Comparison of ENCODE assay signal across 8 cellular contexts in genomic region chr3:122415762-122416654, GRCh38. TPM values are rescaled to one million over a fixed set of nuclear protein-coding genes. Genes with fewer than 3 reads are reported as not detected.
DNase-seq lines count a peak whose midpoint lies in the region; ATAC-seq and TF ChIP-seq lines count a peak whose summit lies in the region.

WDR5B (minus strand) TSS chr3:122416062; CDS start chr3:122415528, 534 bp downstream.

- H3K4me3 ChIP-seq in GM12875 (ENCODE audit: low read depth, low read length) (peak within 1 kb of the TSS; percentile 54), Peyer's patch (peak within 1 kb of the TSS; percentile 46 to 84 (median 68)), adipocyte (ENCODE audit: low read length) (peak within 1 kb of the TSS; percentile 100)

- peak within 1 kb of the TSS; percentile 95 for H3K9ac ChIP-seq in adipocyte (ENCODE audit: low read length)

- H3K9me3 ChIP-seq in Peyer's patch = no peaks in the 10 kb centered on the region
- no peaks in the 10 kb centered on the region for H3K9me3 ChIP-seq in adipocyte (ENCODE audit: control insufficient read depth, low read length)

- intact Hi-C loops in left ventricle myocardium superior (cut with micrococcal nuclease) = no loop called here

- TF ChIP-seq CTCF in GM12875 (IDR thresholded peaks at IDR 0.05; ENCODE audit: borderline replicate concordance, insufficient read depth, low read depth, low read length) (no peak), Peyer's patch (IDR thresholded peaks at IDR 0.05) (peak in 3 of 6 experiments; percentile 5 to 25 (median 22))

- TF ChIP-seq POLR2A in Peyer's patch (IDR thresholded peaks at IDR 0.05) = peak; percentile 74 to 88

- H3K27me3 ChIP-seq in Peyer's patch (no peaks in the 10 kb centered on the region), adipocyte (replicated peaks; ENCODE audit: control insufficient read depth, insufficient read depth, low read length) (no peaks in the 10 kb centered on the region)

- DNase-seq in Peyer's patch = peak; percentile 95 to 99 (median 98)
- peak; percentile 99 for DNase-seq in adipocyte (ENCODE audit: low read depth)
- peak; percentile 97 for DNase-seq in left ventricle myocardium superior
- DNase-seq in renal cortical epithelial cell (ENCODE audit: low read depth) = peak; percentile 95
- DNase-seq in stimulated activated naive CD4-positive, alpha-beta T cell treated with Interleukin-2 at 50 U/mL for 16 hours (lab: John Stamatoyannopoulos, UW) = no peak
- DNase-seq in kidney glomerular epithelial cell (lab: John Stamatoyannopoulos, UW) = no peak

- peak; percentile 87 for ATAC-seq in HG02678 (IDR thresholded peaks at IDR 0.05; ENCODE audit: unreplicated experiment)
- peak; percentile 97 for ATAC-seq in left ventricle myocardium superior

- H3K36me3 ChIP-seq in Peyer's patch (peaks cover 0 to 7% (median 0%) of the 10 kb centered on the region in 3 donors), adipocyte (ENCODE audit: control insufficient read depth, insufficient read depth, low read length, severe bottlenecking) (peaks cover 5% of the 10 kb centered on the region)

- peaks cover 0 to 26% (median 8%) of the 10 kb centered on the region in 4 donors for H3K4me1 ChIP-seq in Peyer's patch
- peaks cover 22% of the 10 kb centered on the region for H3K4me1 ChIP-seq in adipocyte (ENCODE audit: control insufficient read depth, insufficient read depth, low read length)

- peak within 1 kb of the TSS; percentile 77 to 92 (median 88) for H3K27ac ChIP-seq in Peyer's patch

RNA-seq across cellular contexts. Expression of gene WDR5B, which starts in this region (rescaled TPM):
- total RNA-seq in Peyer's patch (1 to 10 TPM; 2.7 to 8.3 (median 4.1) TPM), left ventricle myocardium superior (2.9 TPM), renal cortical epithelial cell (3.5 and 6.7 TPM in 2 replicates)

Comparison
In these comparisons a context has a peak if more than half of its experiments do, and no peak if none do; other contexts are left out.
1. DNase-seq: peak in Peyer's patch (3 of 3), adipocyte (single experiment), left ventricle myocardium superior (single experiment) and renal cortical epithelial cell (single experiment); none in stimulated activated naive CD4-positive, alpha-beta T cell treated with Interleukin-2 at 50 U/mL for 16 hours (single experiment) and kidney glomerular epithelial cell (single experiment).
2. Peak in every context shown above with its lines, with median percentiles within 50 percentile points of each other: H3K4me3 ChIP-seq.